18 cellular contexts compared by ENCODE assay signal in genomic region chr21:41578708-41579107, GRCh38.
"Had no signal": no experiment of that assay in that cellular context is flagged by ENCODE, and none has a peak within 500 bp of the region (broad histone marks: within the 10 kb centered on the region; RNA-seq: fewer than 3 reads in every experiment).

No MANE protein-coding gene starts in this region.

- H2AFZ ChIP-seq: neural progenitor cell had no signal

- DNase-seq: esophagus squamous epithelium; foreskin fibroblast; glutamatergic neuron; immature natural killer cell; left cardiac atrium; left ventricle myocardium superior; mesendoderm; natural killer cell; nucleus accumbens; ovary; sigmoid colon; stimulated activated CD4-positive, alpha-beta T cell treated with anti-CD3 and anti-CD28 coated beads, Interleukin-12 subunit alpha, Interleukin-12 subunit beta, amount 100 ng/mL, for 4 hours; stimulated activated naive CD4-positive, alpha-beta T cell had no signal

- H3K36me3 ChIP-seq: esophagus squamous epithelium, gastroesophageal sphincter, neural progenitor cell, ovary, right atrium auricular region, sigmoid colon had no signal

- H3K4me3 ChIP-seq: esophagus squamous epithelium, gastroesophageal sphincter, lung, neural progenitor cell, ovary, right atrium auricular region, sigmoid colon, skin epidermis had no signal

- H3K4me2 ChIP-seq: neural progenitor cell had no signal

- H3K27ac ChIP-seq: esophagus squamous epithelium, gastroesophageal sphincter, neural progenitor cell, ovary, right atrium auricular region, sigmoid colon, skin epidermis had no signal

- H3K4me1 ChIP-seq: gastroesophageal sphincter, right atrium auricular region, sigmoid colon had no signal

- H3K27me3 ChIP-seq: esophagus squamous epithelium, neural progenitor cell, ovary, right atrium auricular region, sigmoid colon had no signal

- H3K9me3 ChIP-seq: ovary had no signal

- ATAC-seq: gastroesophageal sphincter, left cardiac atrium, left ventricle myocardium superior, natural killer cell had no signal
